1 cellular context compared by ENCODE assay signal in the genomic region with DNA sequence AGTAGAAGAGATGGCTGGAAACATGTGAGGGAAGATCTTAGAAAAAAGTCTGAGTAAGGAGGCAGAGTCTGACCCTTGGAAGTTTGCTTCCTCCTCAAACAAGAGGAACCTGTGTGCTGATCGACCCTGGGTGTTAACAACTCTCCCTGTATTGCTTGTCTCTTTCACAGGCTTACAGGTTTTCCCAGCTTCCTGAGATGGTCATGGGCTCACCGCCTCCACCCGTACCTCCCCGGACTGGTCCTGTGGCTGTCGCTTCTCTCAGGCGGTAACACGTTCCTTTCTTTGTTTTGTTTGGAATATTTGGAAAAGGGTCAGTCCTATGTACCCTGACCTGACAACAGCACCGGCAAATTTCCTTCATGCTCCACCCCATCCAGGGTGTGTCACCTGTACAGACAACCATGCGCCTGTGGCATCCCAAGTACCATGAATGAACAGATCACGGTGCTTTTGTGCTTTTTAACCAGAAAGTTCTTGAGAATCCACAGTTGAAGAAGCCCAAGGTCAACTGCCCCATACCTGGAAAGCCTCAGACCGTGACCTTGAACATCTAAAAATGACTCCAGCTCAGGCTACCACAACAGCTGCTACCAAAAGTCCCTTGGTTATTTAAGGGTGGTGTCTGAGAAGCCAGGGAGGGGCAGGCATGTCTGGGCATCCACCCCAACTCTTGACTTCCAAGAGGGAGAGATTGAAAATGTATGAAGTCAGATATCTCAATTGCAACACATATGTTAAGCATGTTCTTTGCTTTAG.
A peak's percentile ranks its signal among the peaks of the same experiment; 100 is the strongest.
TF ChIP-seq lines count a peak whose summit lies in the region.

No MANE protein-coding gene starts in this region.

TF ChIP-seq in GM12878, 131 proteins besides CTCF, POLR2A, EP300 and RAD21 (continued from another document and continues in another):
- 0 out of 2 replicates have a peak, but pooled peaks have one; percentile 23 for TF ChIP-seq IKZF1 (conservative IDR thresholded peaks at IDR 0.05)
- no peak for TF ChIP-seq ZNF217 (IDR thresholded peaks at IDR 0.05)
- TF ChIP-seq SMAD5 (IDR thresholded peaks at IDR 0.05; ENCODE audit: low read depth) = no peak
- TF ChIP-seq, protein P1, sequence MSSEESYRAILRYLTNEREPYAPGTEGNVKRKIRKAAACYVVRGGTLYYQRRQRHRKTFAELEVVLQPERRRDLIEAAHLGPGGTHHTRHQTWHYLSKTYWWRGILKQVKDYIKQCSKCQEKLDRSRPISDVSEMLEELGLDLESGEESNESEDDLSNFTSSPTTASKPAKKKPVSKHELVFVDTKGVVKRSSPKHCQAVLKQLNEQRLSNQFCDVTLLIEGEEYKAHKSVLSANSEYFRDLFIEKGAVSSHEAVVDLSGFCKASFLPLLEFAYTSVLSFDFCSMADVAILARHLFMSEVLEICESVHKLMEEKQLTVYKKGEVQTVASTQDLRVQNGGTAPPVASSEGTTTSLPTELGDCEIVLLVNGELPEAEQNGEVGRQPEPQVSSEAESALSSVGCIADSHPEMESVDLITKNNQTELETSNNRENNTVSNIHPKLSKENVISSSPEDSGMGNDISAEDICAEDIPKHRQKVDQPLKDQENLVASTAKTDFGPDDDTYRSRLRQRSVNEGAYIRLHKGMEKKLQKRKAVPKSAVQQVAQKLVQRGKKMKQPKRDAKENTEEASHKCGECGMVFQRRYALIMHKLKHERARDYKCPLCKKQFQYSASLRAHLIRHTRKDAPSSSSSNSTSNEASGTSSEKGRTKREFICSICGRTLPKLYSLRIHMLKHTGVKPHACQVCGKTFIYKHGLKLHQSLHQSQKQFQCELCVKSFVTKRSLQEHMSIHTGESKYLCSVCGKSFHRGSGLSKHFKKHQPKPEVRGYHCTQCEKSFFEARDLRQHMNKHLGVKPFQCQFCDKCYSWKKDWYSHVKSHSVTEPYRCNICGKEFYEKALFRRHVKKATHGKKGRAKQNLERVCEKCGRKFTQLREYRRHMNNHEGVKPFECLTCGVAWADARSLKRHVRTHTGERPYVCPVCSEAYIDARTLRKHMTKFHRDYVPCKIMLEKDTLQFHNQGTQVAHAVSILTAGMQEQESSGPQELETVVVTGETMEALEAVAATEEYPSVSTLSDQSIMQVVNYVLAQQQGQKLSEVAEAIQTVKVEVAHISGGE (CRISPR knock-in tag; IDR thresholded peaks at IDR 0.05) = no peak
- peak; percentile 61; the same call in 1 of the 2 replicates for TF ChIP-seq TCF3 (IDR thresholded peaks at IDR 0.05; ENCODE audit: borderline replicate concordance, insufficient read depth, low read depth, low read length)
- peak; percentile 67 for TF ChIP-seq TCF12 (IDR thresholded peaks at IDR 0.05; ENCODE audit: low read depth, low read length)
- no peak for TF ChIP-seq IRF4 (IDR thresholded peaks at IDR 0.05; ENCODE audit: low read depth, low read length)
- TF ChIP-seq, protein P2, sequence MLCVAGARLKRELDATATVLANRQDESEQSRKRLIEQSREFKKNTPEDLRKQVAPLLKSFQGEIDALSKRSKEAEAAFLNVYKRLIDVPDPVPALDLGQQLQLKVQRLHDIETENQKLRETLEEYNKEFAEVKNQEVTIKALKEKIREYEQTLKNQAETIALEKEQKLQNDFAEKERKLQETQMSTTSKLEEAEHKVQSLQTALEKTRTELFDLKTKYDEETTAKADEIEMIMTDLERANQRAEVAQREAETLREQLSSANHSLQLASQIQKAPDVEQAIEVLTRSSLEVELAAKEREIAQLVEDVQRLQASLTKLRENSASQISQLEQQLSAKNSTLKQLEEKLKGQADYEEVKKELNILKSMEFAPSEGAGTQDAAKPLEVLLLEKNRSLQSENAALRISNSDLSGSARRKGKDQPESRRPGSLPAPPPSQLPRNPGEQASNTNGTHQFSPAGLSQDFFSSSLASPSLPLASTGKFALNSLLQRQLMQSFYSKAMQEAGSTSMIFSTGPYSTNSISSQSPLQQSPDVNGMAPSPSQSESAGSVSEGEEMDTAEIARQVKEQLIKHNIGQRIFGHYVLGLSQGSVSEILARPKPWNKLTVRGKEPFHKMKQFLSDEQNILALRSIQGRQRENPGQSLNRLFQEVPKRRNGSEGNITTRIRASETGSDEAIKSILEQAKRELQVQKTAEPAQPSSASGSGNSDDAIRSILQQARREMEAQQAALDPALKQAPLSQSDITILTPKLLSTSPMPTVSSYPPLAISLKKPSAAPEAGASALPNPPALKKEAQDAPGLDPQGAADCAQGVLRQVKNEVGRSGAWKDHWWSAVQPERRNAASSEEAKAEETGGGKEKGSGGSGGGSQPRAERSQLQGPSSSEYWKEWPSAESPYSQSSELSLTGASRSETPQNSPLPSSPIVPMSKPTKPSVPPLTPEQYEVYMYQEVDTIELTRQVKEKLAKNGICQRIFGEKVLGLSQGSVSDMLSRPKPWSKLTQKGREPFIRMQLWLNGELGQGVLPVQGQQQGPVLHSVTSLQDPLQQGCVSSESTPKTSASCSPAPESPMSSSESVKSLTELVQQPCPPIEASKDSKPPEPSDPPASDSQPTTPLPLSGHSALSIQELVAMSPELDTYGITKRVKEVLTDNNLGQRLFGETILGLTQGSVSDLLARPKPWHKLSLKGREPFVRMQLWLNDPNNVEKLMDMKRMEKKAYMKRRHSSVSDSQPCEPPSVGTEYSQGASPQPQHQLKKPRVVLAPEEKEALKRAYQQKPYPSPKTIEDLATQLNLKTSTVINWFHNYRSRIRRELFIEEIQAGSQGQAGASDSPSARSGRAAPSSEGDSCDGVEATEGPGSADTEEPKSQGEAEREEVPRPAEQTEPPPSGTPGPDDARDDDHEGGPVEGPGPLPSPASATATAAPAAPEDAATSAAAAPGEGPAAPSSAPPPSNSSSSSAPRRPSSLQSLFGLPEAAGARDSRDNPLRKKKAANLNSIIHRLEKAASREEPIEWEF (IDR thresholded peaks at IDR 0.05; ENCODE audit: insufficient replicate concordance, low read depth, low read length) = no peak
- no peak for TF ChIP-seq ZNF24 (IDR thresholded peaks at IDR 0.05)
- TF ChIP-seq POU2F2 (IDR thresholded peaks at IDR 0.05; ENCODE audit: borderline replicate concordance, low read depth, low read length) = no peak
- no peak for TF ChIP-seq DPF2 (IDR thresholded peaks at IDR 0.05)
- TF ChIP-seq SMC3 (IDR thresholded peaks at IDR 0.05; ENCODE audit: borderline replicate concordance, low read length) = no peak
- TF ChIP-seq, protein P3, sequence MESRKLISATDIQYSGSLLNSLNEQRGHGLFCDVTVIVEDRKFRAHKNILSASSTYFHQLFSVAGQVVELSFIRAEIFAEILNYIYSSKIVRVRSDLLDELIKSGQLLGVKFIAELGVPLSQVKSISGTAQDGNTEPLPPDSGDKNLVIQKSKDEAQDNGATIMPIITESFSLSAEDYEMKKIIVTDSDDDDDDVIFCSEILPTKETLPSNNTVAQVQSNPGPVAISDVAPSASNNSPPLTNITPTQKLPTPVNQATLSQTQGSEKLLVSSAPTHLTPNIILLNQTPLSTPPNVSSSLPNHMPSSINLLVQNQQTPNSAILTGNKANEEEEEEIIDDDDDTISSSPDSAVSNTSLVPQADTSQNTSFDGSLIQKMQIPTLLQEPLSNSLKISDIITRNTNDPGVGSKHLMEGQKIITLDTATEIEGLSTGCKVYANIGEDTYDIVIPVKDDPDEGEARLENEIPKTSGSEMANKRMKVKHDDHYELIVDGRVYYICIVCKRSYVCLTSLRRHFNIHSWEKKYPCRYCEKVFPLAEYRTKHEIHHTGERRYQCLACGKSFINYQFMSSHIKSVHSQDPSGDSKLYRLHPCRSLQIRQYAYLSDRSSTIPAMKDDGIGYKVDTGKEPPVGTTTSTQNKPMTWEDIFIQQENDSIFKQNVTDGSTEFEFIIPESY (IDR thresholded peaks at IDR 0.05) = no peak
- no peak for TF ChIP-seq NBN (IDR thresholded peaks at IDR 0.05)
- TF ChIP-seq ZNF384 (IDR thresholded peaks at IDR 0.05; ENCODE audit: borderline replicate concordance, low read depth, low read length) = no peak
- no peak for TF ChIP-seq KDM1A (IDR thresholded peaks at IDR 0.05; ENCODE audit: borderline replicate concordance)
- TF ChIP-seq, protein P4, sequence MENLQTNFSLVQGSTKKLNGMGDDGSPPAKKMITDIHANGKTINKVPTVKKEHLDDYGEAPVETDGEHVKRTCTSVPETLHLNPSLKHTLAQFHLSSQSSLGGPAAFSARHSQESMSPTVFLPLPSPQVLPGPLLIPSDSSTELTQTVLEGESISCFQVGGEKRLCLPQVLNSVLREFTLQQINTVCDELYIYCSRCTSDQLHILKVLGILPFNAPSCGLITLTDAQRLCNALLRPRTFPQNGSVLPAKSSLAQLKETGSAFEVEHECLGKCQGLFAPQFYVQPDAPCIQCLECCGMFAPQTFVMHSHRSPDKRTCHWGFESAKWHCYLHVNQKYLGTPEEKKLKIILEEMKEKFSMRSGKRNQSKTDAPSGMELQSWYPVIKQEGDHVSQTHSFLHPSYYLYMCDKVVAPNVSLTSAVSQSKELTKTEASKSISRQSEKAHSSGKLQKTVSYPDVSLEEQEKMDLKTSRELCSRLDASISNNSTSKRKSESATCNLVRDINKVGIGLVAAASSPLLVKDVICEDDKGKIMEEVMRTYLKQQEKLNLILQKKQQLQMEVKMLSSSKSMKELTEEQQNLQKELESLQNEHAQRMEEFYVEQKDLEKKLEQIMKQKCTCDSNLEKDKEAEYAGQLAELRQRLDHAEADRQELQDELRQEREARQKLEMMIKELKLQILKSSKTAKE (IDR thresholded peaks at IDR 0.05; ENCODE audit: low read depth, poor library complexity, severe bottlenecking) = peak; percentile 32
- TF ChIP-seq CEBPB (IDR thresholded peaks at IDR 0.05; ENCODE audit: borderline replicate concordance in 1 of 2, low read depth in 2 of 2, low read length in 2 of 2) = no peak
- TF ChIP-seq JUNB (IDR thresholded peaks at IDR 0.05) = peak; percentile 6; the same call in 1 of the 2 replicates
- TF ChIP-seq, protein P5, sequence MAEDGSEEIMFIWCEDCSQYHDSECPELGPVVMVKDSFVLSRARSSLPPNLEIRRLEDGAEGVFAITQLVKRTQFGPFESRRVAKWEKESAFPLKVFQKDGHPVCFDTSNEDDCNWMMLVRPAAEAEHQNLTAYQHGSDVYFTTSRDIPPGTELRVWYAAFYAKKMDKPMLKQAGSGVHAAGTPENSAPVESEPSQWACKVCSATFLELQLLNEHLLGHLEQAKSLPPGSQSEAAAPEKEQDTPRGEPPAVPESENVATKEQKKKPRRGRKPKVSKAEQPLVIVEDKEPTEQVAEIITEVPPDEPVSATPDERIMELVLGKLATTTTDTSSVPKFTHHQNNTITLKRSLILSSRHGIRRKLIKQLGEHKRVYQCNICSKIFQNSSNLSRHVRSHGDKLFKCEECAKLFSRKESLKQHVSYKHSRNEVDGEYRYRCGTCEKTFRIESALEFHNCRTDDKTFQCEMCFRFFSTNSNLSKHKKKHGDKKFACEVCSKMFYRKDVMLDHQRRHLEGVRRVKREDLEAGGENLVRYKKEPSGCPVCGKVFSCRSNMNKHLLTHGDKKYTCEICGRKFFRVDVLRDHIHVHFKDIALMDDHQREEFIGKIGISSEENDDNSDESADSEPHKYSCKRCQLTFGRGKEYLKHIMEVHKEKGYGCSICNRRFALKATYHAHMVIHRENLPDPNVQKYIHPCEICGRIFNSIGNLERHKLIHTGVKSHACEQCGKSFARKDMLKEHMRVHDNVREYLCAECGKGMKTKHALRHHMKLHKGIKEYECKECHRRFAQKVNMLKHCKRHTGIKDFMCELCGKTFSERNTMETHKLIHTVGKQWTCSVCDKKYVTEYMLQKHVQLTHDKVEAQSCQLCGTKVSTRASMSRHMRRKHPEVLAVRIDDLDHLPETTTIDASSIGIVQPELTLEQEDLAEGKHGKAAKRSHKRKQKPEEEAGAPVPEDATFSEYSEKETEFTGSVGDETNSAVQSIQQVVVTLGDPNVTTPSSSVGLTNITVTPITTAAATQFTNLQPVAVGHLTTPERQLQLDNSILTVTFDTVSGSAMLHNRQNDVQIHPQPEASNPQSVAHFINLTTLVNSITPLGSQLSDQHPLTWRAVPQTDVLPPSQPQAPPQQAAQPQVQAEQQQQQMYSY (CRISPR knock-in tag; IDR thresholded peaks at IDR 0.05) = no peak
- TF ChIP-seq NR2C2 (IDR thresholded peaks at IDR 0.05; ENCODE audit: borderline replicate concordance, control insufficient read depth, insufficient read length, low read depth) = no peak
- peak; percentile 68; the same call in 1 of the 2 replicates for TF ChIP-seq NR2F1 (conservative IDR thresholded peaks at IDR 0.05)
- TF ChIP-seq ZSCAN29 (IDR thresholded peaks at IDR 0.05) = no peak
- TF ChIP-seq KAT2A (conservative IDR thresholded peaks at IDR 0.05; ENCODE audit: control insufficient read depth, low read depth, low read length) = no peak
- no peak for TF ChIP-seq ZNF207 (IDR thresholded peaks at IDR 0.05; ENCODE audit: borderline replicate concordance)
- TF ChIP-seq SRF (IDR thresholded peaks at IDR 0.05; ENCODE audit: low read depth in 2 of 2, low read length in 2 of 2) = peak; percentile 32 to 88; a peak in 3 of 4 replicates
- TF ChIP-seq KLF5 (IDR thresholded peaks at IDR 0.05; ENCODE audit: partially characterized antibody) = no peak
- no peak for TF ChIP-seq RBBP5 (conservative IDR thresholded peaks at IDR 0.05)
- no peak for TF ChIP-seq PML (IDR thresholded peaks at IDR 0.05; ENCODE audit: low read length)
- no peak for TF ChIP-seq EZH2 (IDR thresholded peaks at IDR 0.05; ENCODE audit: borderline replicate concordance, control insufficient read depth, low read depth, low read length)
- no peak for TF ChIP-seq SP1 (IDR thresholded peaks at IDR 0.05; ENCODE audit: low read depth, low read length)
- no peak for TF ChIP-seq SMARCA5 (IDR thresholded peaks at IDR 0.05)
- TF ChIP-seq TAF1 (IDR thresholded peaks at IDR 0.05; ENCODE audit: borderline replicate concordance, low read depth, low read length) = no peak
- peak; percentile 30 for TF ChIP-seq MEF2B (IDR thresholded peaks at IDR 0.05; ENCODE audit: partially characterized antibody, poor library complexity, severe bottlenecking)
- TF ChIP-seq, protein P6, sequence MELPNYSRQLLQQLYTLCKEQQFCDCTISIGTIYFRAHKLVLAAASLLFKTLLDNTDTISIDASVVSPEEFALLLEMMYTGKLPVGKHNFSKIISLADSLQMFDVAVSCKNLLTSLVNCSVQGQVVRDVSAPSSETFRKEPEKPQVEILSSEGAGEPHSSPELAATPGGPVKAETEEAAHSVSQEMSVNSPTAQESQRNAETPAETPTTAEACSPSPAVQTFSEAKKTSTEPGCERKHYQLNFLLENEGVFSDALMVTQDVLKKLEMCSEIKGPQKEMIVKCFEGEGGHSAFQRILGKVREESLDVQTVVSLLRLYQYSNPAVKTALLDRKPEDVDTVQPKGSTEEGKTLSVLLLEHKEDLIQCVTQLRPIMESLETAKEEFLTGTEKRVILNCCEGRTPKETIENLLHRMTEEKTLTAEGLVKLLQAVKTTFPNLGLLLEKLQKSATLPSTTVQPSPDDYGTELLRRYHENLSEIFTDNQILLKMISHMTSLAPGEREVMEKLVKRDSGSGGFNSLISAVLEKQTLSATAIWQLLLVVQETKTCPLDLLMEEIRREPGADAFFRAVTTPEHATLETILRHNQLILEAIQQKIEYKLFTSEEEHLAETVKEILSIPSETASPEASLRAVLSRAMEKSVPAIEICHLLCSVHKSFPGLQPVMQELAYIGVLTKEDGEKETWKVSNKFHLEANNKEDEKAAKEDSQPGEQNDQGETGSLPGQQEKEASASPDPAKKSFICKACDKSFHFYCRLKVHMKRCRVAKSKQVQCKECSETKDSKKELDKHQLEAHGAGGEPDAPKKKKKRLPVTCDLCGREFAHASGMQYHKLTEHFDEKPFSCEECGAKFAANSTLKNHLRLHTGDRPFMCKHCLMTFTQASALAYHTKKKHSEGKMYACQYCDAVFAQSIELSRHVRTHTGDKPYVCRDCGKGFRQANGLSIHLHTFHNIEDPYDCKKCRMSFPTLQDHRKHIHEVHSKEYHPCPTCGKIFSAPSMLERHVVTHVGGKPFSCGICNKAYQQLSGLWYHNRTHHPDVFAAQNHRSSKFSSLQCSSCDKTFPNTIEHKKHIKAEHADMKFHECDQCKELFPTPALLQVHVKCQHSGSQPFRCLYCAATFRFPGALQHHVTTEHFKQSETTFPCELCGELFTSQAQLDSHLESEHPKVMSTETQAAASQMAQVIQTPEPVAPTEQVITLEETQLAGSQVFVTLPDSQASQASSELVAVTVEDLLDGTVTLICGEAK (IDR thresholded peaks at IDR 0.05; ENCODE audit: borderline replicate concordance) = no peak
